In the genomic region with DNA sequence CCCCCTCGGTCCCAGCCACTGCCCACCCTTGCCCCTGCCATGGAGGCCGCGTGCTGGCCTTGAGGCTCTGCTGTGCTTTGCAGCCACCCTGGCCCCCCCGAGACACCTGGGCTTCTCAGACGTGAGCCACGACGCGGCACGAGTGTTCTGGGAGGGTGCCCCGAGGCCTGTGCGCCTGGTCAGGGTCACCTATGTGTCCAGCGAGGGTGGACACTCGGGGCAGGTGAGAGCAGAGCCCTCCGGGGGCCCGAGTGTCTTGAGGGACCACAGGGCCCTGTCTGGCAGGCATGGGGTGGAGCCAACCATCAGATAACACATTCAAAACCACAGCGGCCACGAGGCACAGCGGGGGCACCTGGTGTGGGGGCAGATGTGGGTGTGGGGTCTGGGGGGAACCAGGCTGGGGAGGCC, we compare ENCODE assay signal across 35 cellular contexts. TPM values are rescaled to one million over a fixed set of nuclear protein-coding genes. Genes with fewer than 3 reads are reported as not detected.
"Had no signal": no experiment of that assay in that cellular context is flagged by ENCODE, and none has a peak within 500 bp of the region (broad histone marks: within the 10 kb centered on the region; RNA-seq: fewer than 3 reads in every experiment).

No MANE protein-coding gene starts in this region.

- H3K27ac Mint-ChIP-seq: activated CD4-positive, alpha-beta memory T cell treated with anti-CD3 and anti-CD28 coated beads, Interleukin-2, amount 10 ng/mL, durations not matched to agents 7 days and 5 days; activated CD8-positive, alpha-beta memory T cell treated with anti-CD3 and anti-CD28 coated beads, Interleukin-2, amount 10 ng/mL, durations not matched to agents 7 days and 5 days; activated naive CD4-positive, alpha-beta T cell treated with anti-CD3 and anti-CD28 coated beads, Interleukin-2, amount 50 U/mL, for 24 hours; activated naive CD8-positive, alpha-beta T cell treated with anti-CD3 and anti-CD28 coated beads, Interleukin-2, amount 10 ng/mL, durations not matched to agents 7 days and 5 days; activated T-cell treated with anti-CD3 and anti-CD28 coated beads, Interleukin-2, amount 50 U/mL, for 72 hours; activated T-helper 2 cell treated with anti-CD3 and anti-CD28 coated beads, Interferon-gamma antibody, Interleukin-2, Interleukin-4, amounts not matched to agents 10 μg/mL and 5 μg/mL and 100 μg/mL, durations not matched to agents 14 hours and 24 hours and 36 hours had no signal

- H3K36me3 ChIP-seq: breast epithelium, MG63, Peyer's patch, WERI-Rb-1 had no signal

- H3K4me1 ChIP-seq: body of pancreas, breast epithelium, Peyer's patch had no signal

- H3K27me3 ChIP-seq: Peyer's patch had no signal

- DNase-seq: activated CD4-positive, alpha-beta memory T cell treated with anti-CD3 and anti-CD28 coated beads, Interleukin-2, amount 10 ng/mL, durations not matched to agents 7 days and 5 days; activated CD4-positive, alpha-beta T cell treated with anti-CD3 and anti-CD28 coated beads for 1 hour; activated CD4-positive, alpha-beta T cell treated with anti-CD3 and anti-CD28 coated beads for 48 hours; activated CD4-positive, CD25-positive, alpha-beta regulatory T cell; activated CD8-positive, alpha-beta memory T cell treated with anti-CD3 and anti-CD28 coated beads for 24 hours; activated CD8-positive, alpha-beta memory T cell treated with anti-CD3 and anti-CD28 coated beads, Interleukin-2, amount 10 ng/mL, durations not matched to agents 7 days and 5 days; activated gamma-delta T cell; activated naive CD4-positive, alpha-beta T cell treated with Interleukin-2 at 50 U/mL for 16 hours; activated naive CD8-positive, alpha-beta T cell treated with anti-CD3 and anti-CD28 coated beads, Interleukin-2, amount 10 ng/mL, durations not matched to agents 7 days and 5 days; activated T-cell treated with anti-CD3 and anti-CD28 coated beads, Interleukin-2, amount 50 U/mL, for 1 hour; activated T-cell treated with anti-CD3 and anti-CD28 coated beads, Interleukin-2, amount 50 U/mL, for 72 hours; body of pancreas; cerebellar nuclear complex; Kasumi-1; KBM-7; MG63; NCI-H1092; NCI-H1436 treated with DMSO at 0.1 percent for 48 hours; NCI-H1694 treated with DMSO at 0.1 percent for 48 hours; NCI-H2029; NCI-H345; NCI-H524 treated with DMSO at 0.1 percent for 48 hours; PC-3; Peyer's patch; SW 1271; T-helper 1 cell; T1000; WERI-Rb-1 had no signal

- H3K4me3 Mint-ChIP-seq: activated CD4-positive, alpha-beta memory T cell treated with anti-CD3 and anti-CD28 coated beads, Interleukin-2, amount 10 ng/mL, durations not matched to agents 7 days and 5 days; activated CD8-positive, alpha-beta memory T cell treated with anti-CD3 and anti-CD28 coated beads, Interleukin-2, amount 10 ng/mL, durations not matched to agents 7 days and 5 days; activated naive CD4-positive, alpha-beta T cell treated with anti-CD3 and anti-CD28 coated beads, Interleukin-2, amount 50 U/mL, for 24 hours; activated naive CD8-positive, alpha-beta T cell treated with anti-CD3 and anti-CD28 coated beads, Interleukin-2, amount 10 ng/mL, durations not matched to agents 7 days and 5 days; activated T-cell treated with anti-CD3 and anti-CD28 coated beads, Interleukin-2, amount 50 U/mL, for 72 hours had no signal

- H3K36me3 Mint-ChIP-seq: activated CD8-positive, alpha-beta memory T cell treated with anti-CD3 and anti-CD28 coated beads, Interleukin-2, amount 10 ng/mL, durations not matched to agents 7 days and 5 days; activated naive CD4-positive, alpha-beta T cell treated with anti-CD3 and anti-CD28 coated beads, Interleukin-2, amount 50 U/mL, for 24 hours; activated naive CD8-positive, alpha-beta T cell treated with anti-CD3 and anti-CD28 coated beads, Interleukin-2, amount 10 ng/mL, durations not matched to agents 7 days and 5 days had no signal

- H3K9me3 ChIP-seq: body of pancreas, breast epithelium, MG63, Peyer's patch had no signal

- FAIRE-seq: astrocyte had no signal

- H3K4me3 ChIP-seq: body of pancreas, breast epithelium, MG63, Peyer's patch had no signal

- H3K27me3 Mint-ChIP-seq: activated CD4-positive, alpha-beta memory T cell treated with anti-CD3 and anti-CD28 coated beads, Interleukin-2, amount 10 ng/mL, durations not matched to agents 7 days and 5 days; activated CD8-positive, alpha-beta memory T cell treated with anti-CD3 and anti-CD28 coated beads, Interleukin-2, amount 10 ng/mL, durations not matched to agents 7 days and 5 days; activated naive CD4-positive, alpha-beta T cell treated with anti-CD3 and anti-CD28 coated beads, Interleukin-2, amount 50 U/mL, for 24 hours; activated naive CD8-positive, alpha-beta T cell treated with anti-CD3 and anti-CD28 coated beads, Interleukin-2, amount 10 ng/mL, durations not matched to agents 7 days and 5 days had no signal

- ATAC-seq: activated CD8-positive, alpha-beta memory T cell treated with anti-CD3 and anti-CD28 coated beads, Interleukin-2, amount 10 ng/mL, durations not matched to agents 7 days and 5 days; activated T-cell treated with anti-CD3 and anti-CD28 coated beads, Interleukin-2, amount 50 U/mL, for 72 hours; body of pancreas; PC-3 had no signal

- H3K4me1 Mint-ChIP-seq: activated CD4-positive, alpha-beta memory T cell treated with anti-CD3 and anti-CD28 coated beads, Interleukin-2, amount 10 ng/mL, durations not matched to agents 7 days and 5 days; activated CD8-positive, alpha-beta memory T cell treated with anti-CD3 and anti-CD28 coated beads, Interleukin-2, amount 10 ng/mL, durations not matched to agents 7 days and 5 days; activated naive CD4-positive, alpha-beta T cell treated with anti-CD3 and anti-CD28 coated beads, Interleukin-2, amount 50 U/mL, for 24 hours; activated naive CD8-positive, alpha-beta T cell treated with anti-CD3 and anti-CD28 coated beads, Interleukin-2, amount 10 ng/mL, durations not matched to agents 7 days and 5 days had no signal

- H3K27ac ChIP-seq: body of pancreas, breast epithelium, Peyer's patch, WERI-Rb-1 had no signal

RNA-seq across cellular contexts. Expression of a gene that starts 18.9 kb away (rescaled TPM):
- total RNA-seq: activated CD4-positive, alpha-beta memory T cell treated with anti-CD3 and anti-CD28 coated beads, Interleukin-2, amount 10 ng/mL, durations not matched to agents 7 days and 5 days; activated CD8-positive, alpha-beta memory T cell treated with anti-CD3 and anti-CD28 coated beads, Interleukin-2, amount 10 ng/mL, durations not matched to agents 7 days and 5 days; activated T-helper 2 cell treated with anti-CD3 and anti-CD28 coated beads, Interferon-gamma antibody, Interleukin-2, Interleukin-4, amounts not matched to agents 10 μg/mL and 5 μg/mL and 100 μg/mL, durations not matched to agents 14 hours and 24 hours and 36 hours; body of pancreas; breast epithelium; PC-3; Peyer's patch; T-helper 2 cell treated with Interferon-gamma antibody and Interleukin-4, amounts not matched to agents 100 ng/mL and 5 ng/mL, for 36 hours had no signal
- polyA plus RNA-seq: adipose tissue had no signal

RNA-seq across cellular contexts. Expression of a gene that starts 49.3 kb away (rescaled TPM):
- total RNA-seq: activated CD4-positive, alpha-beta memory T cell treated with anti-CD3 and anti-CD28 coated beads, Interleukin-2, amount 10 ng/mL, durations not matched to agents 7 days and 5 days; activated CD8-positive, alpha-beta memory T cell treated with anti-CD3 and anti-CD28 coated beads, Interleukin-2, amount 10 ng/mL, durations not matched to agents 7 days and 5 days; activated naive CD8-positive, alpha-beta T cell treated with anti-CD3 and anti-CD28 coated beads, Interleukin-2, amount 10 ng/mL, durations not matched to agents 7 days and 5 days; activated T-cell treated with anti-CD3 and anti-CD28 coated beads, Interleukin-2, amount 50 U/mL, for 72 hours; activated T-helper 2 cell treated with anti-CD3 and anti-CD28 coated beads, Interferon-gamma antibody, Interleukin-2, Interleukin-4, amounts not matched to agents 10 μg/mL and 5 μg/mL and 100 μg/mL, durations not matched to agents 14 hours and 24 hours and 36 hours; body of pancreas; breast epithelium; NCI-H460; PC-3; Peyer's patch; T-helper 2 cell treated with Interferon-gamma antibody and Interleukin-4, amounts not matched to agents 100 ng/mL and 5 ng/mL, for 36 hours had no signal
- polyA plus RNA-seq: adipose tissue had no signal

RNA-seq across cellular contexts. Expression of a gene that starts 57.6 kb away (rescaled TPM):
- total RNA-seq: activated CD4-positive, alpha-beta memory T cell treated with anti-CD3 and anti-CD28 coated beads, Interleukin-2, amount 10 ng/mL, durations not matched to agents 7 days and 5 days; activated CD8-positive, alpha-beta memory T cell treated with anti-CD3 and anti-CD28 coated beads, Interleukin-2, amount 10 ng/mL, durations not matched to agents 7 days and 5 days; activated naive CD8-positive, alpha-beta T cell treated with anti-CD3 and anti-CD28 coated beads, Interleukin-2, amount 10 ng/mL, durations not matched to agents 7 days and 5 days; activated T-cell treated with anti-CD3 and anti-CD28 coated beads, Interleukin-2, amount 50 U/mL, for 72 hours; activated T-helper 2 cell treated with anti-CD3 and anti-CD28 coated beads, Interferon-gamma antibody, Interleukin-2, Interleukin-4, amounts not matched to agents 10 μg/mL and 5 μg/mL and 100 μg/mL, durations not matched to agents 14 hours and 24 hours and 36 hours; body of pancreas; breast epithelium; NCI-H460; PC-3; Peyer's patch; T-helper 2 cell treated with Interferon-gamma antibody and Interleukin-4, amounts not matched to agents 100 ng/mL and 5 ng/mL, for 36 hours had no signal
